2 cellular contexts compared by ENCODE assay signal in the genomic region with DNA sequence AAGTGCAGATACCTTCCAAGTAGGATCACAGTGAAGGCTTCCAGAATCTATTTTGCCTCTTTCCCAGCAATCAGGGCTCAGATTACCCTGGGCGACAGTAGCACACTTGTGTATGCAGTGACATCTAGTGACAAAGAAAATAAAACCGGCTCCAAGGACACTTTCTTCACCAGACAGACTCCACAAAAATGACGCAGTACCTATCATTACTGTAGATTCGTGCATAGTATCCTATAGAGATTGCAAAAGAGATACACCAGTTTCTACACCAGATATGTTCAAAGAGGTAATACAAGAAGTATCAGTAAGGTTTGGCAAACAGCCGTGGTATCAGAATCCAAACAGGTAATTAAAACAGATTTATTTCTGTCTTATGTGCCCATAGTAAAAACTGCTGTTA.
TF ChIP-seq lines count a peak whose summit lies in the region.

No MANE protein-coding gene starts in this region.

TF ChIP-seq in IMR-90, 13 proteins besides CTCF, POLR2A, EP300 and RAD21 (continued from another document):
- no peak for TF ChIP-seq CHD1 (IDR thresholded peaks at IDR 0.05; ENCODE audit: low read depth, low read length)
- peak; percentile 90 for TF ChIP-seq SMC3 (IDR thresholded peaks at IDR 0.05; ENCODE audit: low read depth, low read length)

TF ChIP-seq in HepG2, 621 proteins besides CTCF, POLR2A, EP300 and RAD21 (continues in another document):
- TF ChIP-seq CREB1 (IDR thresholded peaks at IDR 0.05) = 0 out of 2 replicates have a peak, but pooled peaks have one; percentile 26
- no peak for TF ChIP-seq CREB1 (CRISPR knock-in tag; IDR thresholded peaks at IDR 0.05)
- TF ChIP-seq ARNT2 (CRISPR knock-in tag; IDR thresholded peaks at IDR 0.05; ENCODE audit: low read depth) = no peak
- TF ChIP-seq GATAD2A (CRISPR knock-in tag; IDR thresholded peaks at IDR 0.05) = peak; percentile 47; the same call in 1 of the 2 replicates
- 0 out of 2 replicates have a peak, but pooled peaks have one; percentile 31 for TF ChIP-seq FOXJ3 (CRISPR knock-in tag; IDR thresholded peaks at IDR 0.05; ENCODE audit: borderline replicate concordance)
- no peak for TF ChIP-seq ZNF17 (CRISPR knock-in tag; IDR thresholded peaks at IDR 0.05)
- 0 out of 2 replicates have a peak, but pooled peaks have one; percentile 68 for TF ChIP-seq ZNF670 (CRISPR knock-in tag; IDR thresholded peaks at IDR 0.05; ENCODE audit: borderline replicate concordance)
- TF ChIP-seq ADNP (CRISPR knock-in tag; IDR thresholded peaks at IDR 0.05) = no peak
- peak; percentile 41; the same call in 1 of the 2 replicates for TF ChIP-seq ZNF124 (CRISPR knock-in tag; IDR thresholded peaks at IDR 0.05)
- no peak for TF ChIP-seq ZBED4 (CRISPR knock-in tag; IDR thresholded peaks at IDR 0.05; ENCODE audit: borderline replicate concordance)
- TF ChIP-seq TEAD3 (CRISPR knock-in tag; optimal IDR thresholded peaks at IDR 0.05; ENCODE audit: borderline replicate concordance) = peak; percentile 24
- TF ChIP-seq ZNF205 (CRISPR knock-in tag; IDR thresholded peaks at IDR 0.05) = 0 out of 2 replicates have a peak, but pooled peaks have one; percentile 23
- peak; percentile 62; the same call in 1 of the 2 replicates for TF ChIP-seq ZNF652 (CRISPR knock-in tag; IDR thresholded peaks at IDR 0.05; ENCODE audit: borderline replicate concordance, low read depth)
- TF ChIP-seq HIVEP1 (CRISPR knock-in tag; IDR thresholded peaks at IDR 0.05) = no peak
- no peak for TF ChIP-seq HCFC1 (IDR thresholded peaks at IDR 0.05; ENCODE audit: low read depth, low read length)
- TF ChIP-seq, protein P1, sequence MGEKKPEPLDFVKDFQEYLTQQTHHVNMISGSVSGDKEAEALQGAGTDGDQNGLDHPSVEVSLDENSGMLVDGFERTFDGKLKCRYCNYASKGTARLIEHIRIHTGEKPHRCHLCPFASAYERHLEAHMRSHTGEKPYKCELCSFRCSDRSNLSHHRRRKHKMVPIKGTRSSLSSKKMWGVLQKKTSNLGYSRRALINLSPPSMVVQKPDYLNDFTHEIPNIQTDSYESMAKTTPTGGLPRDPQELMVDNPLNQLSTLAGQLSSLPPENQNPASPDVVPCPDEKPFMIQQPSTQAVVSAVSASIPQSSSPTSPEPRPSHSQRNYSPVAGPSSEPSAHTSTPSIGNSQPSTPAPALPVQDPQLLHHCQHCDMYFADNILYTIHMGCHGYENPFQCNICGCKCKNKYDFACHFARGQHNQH (CRISPR knock-in tag; IDR thresholded peaks at IDR 0.05) = no peak
- TF ChIP-seq ZNF281 (CRISPR knock-in tag; IDR thresholded peaks at IDR 0.05; ENCODE audit: borderline replicate concordance) = no peak
- TF ChIP-seq ZNF598 (CRISPR knock-in tag; IDR thresholded peaks at IDR 0.05; ENCODE audit: borderline replicate concordance) = no peak
- 0 out of 2 replicates have a peak, but pooled peaks have one; percentile 36 for TF ChIP-seq ZKSCAN8 (CRISPR knock-in tag; IDR thresholded peaks at IDR 0.05; ENCODE audit: borderline replicate concordance)
- peak; percentile 50; the same call in 1 of the 2 replicates for TF ChIP-seq ZBTB25 (CRISPR knock-in tag; IDR thresholded peaks at IDR 0.05)
- TF ChIP-seq, protein P2, sequence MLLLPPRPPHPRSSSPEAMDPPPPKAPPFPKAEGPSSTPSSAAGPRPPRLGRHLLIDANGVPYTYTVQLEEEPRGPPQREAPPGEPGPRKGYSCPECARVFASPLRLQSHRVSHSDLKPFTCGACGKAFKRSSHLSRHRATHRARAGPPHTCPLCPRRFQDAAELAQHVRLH (CRISPR knock-in tag; IDR thresholded peaks at IDR 0.05; ENCODE audit: borderline replicate concordance, low read depth) = peak; percentile 58; the same call in 1 of the 2 replicates
- no peak for TF ChIP-seq ZNF781 (CRISPR knock-in tag; IDR thresholded peaks at IDR 0.05; ENCODE audit: borderline replicate concordance, not compliant biosample characterization)
- no peak for TF ChIP-seq ZC3H13 (CRISPR knock-in tag; IDR thresholded peaks at IDR 0.05)
- TF ChIP-seq FOXK2 (IDR thresholded peaks at IDR 0.05) = no peak
- no peak for TF ChIP-seq NBN (conservative IDR thresholded peaks at IDR 0.05)
- 0 out of 2 replicates have a peak, but pooled peaks have one; percentile 30 for TF ChIP-seq SAP130 (CRISPR knock-in tag; IDR thresholded peaks at IDR 0.05; ENCODE audit: low read depth)
- no peak for TF ChIP-seq THYN1 (CRISPR knock-in tag; IDR thresholded peaks at IDR 0.05; ENCODE audit: borderline replicate concordance, low read depth)
- TF ChIP-seq, protein P3, sequence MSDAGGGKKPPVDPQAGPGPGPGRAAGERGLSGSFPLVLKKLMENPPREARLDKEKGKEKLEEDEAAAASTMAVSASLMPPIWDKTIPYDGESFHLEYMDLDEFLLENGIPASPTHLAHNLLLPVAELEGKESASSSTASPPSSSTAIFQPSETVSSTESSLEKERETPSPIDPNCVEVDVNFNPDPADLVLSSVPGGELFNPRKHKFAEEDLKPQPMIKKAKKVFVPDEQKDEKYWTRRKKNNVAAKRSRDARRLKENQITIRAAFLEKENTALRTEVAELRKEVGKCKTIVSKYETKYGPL (CRISPR knock-in tag; IDR thresholded peaks at IDR 0.05) = 0 out of 2 replicates have a peak, but pooled peaks have one; percentile 27
- peak; percentile 54; the same call in 1 of the 2 replicates for TF ChIP-seq FOSL2 (CRISPR knock-in tag; IDR thresholded peaks at IDR 0.05)
- no peak for TF ChIP-seq TBX2 (CRISPR knock-in tag; IDR thresholded peaks at IDR 0.05; ENCODE audit: borderline replicate concordance)
- peak; percentile 95 for TF ChIP-seq SMC3 (IDR thresholded peaks at IDR 0.05; ENCODE audit: low read length)
- TF ChIP-seq KLF12 (CRISPR knock-in tag; IDR thresholded peaks at IDR 0.05; ENCODE audit: borderline replicate concordance) = 0 out of 2 replicates have a peak, but pooled peaks have one; percentile 42
- no peak for TF ChIP-seq NRL (CRISPR knock-in tag; IDR thresholded peaks at IDR 0.05; ENCODE audit: borderline replicate concordance)
- TF ChIP-seq ETV5 (CRISPR knock-in tag; IDR thresholded peaks at IDR 0.05; ENCODE audit: borderline replicate concordance) = no peak
- TF ChIP-seq, protein P4, sequence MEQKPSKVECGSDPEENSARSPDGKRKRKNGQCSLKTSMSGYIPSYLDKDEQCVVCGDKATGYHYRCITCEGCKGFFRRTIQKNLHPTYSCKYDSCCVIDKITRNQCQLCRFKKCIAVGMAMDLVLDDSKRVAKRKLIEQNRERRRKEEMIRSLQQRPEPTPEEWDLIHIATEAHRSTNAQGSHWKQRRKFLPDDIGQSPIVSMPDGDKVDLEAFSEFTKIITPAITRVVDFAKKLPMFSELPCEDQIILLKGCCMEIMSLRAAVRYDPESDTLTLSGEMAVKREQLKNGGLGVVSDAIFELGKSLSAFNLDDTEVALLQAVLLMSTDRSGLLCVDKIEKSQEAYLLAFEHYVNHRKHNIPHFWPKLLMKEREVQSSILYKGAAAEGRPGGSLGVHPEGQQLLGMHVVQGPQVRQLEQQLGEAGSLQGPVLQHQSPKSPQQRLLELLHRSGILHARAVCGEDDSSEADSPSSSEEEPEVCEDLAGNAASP (CRISPR knock-in tag; IDR thresholded peaks at IDR 0.05; ENCODE audit: borderline replicate concordance) = no peak
- TF ChIP-seq SRF (IDR thresholded peaks at IDR 0.05; ENCODE audit: low read depth, low read length) = no peak
- no peak for TF ChIP-seq ZSCAN25 (CRISPR knock-in tag; IDR thresholded peaks at IDR 0.05)
- TF ChIP-seq MAFK (conservative IDR thresholded peaks at IDR 0.05 in 1 of 2, IDR thresholded peaks at IDR 0.05 in 1 of 2; ENCODE audit: low read length in 2 of 2) = no peak
- 0 out of 2 replicates have a peak, but pooled peaks have one; percentile 25 for TF ChIP-seq MIER3 (CRISPR knock-in tag; IDR thresholded peaks at IDR 0.05; ENCODE audit: borderline replicate concordance)
- no peak for TF ChIP-seq MYNN (CRISPR knock-in tag; IDR thresholded peaks at IDR 0.05; ENCODE audit: low read depth)
- TF ChIP-seq, protein P5, sequence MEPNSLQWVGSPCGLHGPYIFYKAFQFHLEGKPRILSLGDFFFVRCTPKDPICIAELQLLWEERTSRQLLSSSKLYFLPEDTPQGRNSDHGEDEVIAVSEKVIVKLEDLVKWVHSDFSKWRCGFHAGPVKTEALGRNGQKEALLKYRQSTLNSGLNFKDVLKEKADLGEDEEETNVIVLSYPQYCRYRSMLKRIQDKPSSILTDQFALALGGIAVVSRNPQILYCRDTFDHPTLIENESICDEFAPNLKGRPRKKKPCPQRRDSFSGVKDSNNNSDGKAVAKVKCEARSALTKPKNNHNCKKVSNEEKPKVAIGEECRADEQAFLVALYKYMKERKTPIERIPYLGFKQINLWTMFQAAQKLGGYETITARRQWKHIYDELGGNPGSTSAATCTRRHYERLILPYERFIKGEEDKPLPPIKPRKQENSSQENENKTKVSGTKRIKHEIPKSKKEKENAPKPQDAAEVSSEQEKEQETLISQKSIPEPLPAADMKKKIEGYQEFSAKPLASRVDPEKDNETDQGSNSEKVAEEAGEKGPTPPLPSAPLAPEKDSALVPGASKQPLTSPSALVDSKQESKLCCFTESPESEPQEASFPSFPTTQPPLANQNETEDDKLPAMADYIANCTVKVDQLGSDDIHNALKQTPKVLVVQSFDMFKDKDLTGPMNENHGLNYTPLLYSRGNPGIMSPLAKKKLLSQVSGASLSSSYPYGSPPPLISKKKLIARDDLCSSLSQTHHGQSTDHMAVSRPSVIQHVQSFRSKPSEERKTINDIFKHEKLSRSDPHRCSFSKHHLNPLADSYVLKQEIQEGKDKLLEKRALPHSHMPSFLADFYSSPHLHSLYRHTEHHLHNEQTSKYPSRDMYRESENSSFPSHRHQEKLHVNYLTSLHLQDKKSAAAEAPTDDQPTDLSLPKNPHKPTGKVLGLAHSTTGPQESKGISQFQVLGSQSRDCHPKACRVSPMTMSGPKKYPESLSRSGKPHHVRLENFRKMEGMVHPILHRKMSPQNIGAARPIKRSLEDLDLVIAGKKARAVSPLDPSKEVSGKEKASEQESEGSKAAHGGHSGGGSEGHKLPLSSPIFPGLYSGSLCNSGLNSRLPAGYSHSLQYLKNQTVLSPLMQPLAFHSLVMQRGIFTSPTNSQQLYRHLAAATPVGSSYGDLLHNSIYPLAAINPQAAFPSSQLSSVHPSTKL (CRISPR knock-in tag; IDR thresholded peaks at IDR 0.05) = 0 out of 2 replicates have a peak, but pooled peaks have one; percentile 37
- no peak for TF ChIP-seq AGO2 (optimal IDR thresholded peaks at IDR 0.05; ENCODE audit: low read depth, low read length)
